Comparison of ENCODE assay signal across 3 cellular contexts in the genomic region with DNA sequence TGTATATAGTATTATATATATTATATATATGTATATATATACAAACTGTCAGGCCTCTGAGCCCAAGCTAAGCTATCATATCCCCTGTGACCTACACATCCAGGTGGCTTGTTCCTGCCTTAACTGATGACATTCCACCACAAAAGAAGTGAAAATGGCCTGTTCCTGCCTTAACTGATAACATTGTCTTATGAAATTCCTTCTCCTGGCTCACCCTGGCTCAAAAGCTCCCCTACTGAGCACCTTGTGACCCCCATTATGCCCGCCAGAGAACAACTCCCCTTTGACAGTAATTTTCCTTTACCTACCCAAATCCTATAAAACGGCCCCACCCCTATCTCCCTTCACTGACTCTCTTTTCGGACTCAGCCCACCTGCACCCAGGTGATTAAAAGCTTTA. TPM values are rescaled to one million over a fixed set of nuclear protein-coding genes. Genes with fewer than 3 reads are reported as not detected.
"Had no signal": no experiment of that assay in that cellular context is flagged by ENCODE, and none has a peak within 500 bp of the region (broad histone marks: within the 10 kb centered on the region; RNA-seq: fewer than 3 reads in every experiment).

No MANE protein-coding gene starts in this region.

RNA-seq across cellular contexts. Expression of a gene that starts 17.6 kb away (rescaled TPM):
- total RNA-seq: GM23248, HFFc6, IMR-90 had no signal
